ENCODE assay signal across 23 cellular contexts in genomic region chr2:191018048-191018447, GRCh38. TPM values are rescaled to one million over a fixed set of nuclear protein-coding genes. Genes with fewer than 3 reads are reported as not detected.
DNase-seq lines count a peak whose midpoint lies in the region; ATAC-seq and TF ChIP-seq lines count a peak whose summit lies in the region.
"Had no signal": no experiment of that assay in that cellular context is flagged by ENCODE, and none has a peak within 500 bp of the region (broad histone marks: within the 10 kb centered on the region; RNA-seq: fewer than 3 reads in every experiment).

No MANE protein-coding gene starts in this region.

- H3K27me3 ChIP-seq in CD4-positive, alpha-beta memory T cell (ENCODE audit: insufficient read depth, low read length), result no peaks in the 10 kb centered on the region
- H3K27me3 ChIP-seq in mesenchymal stem cell (ENCODE audit: control insufficient read depth in 1 of 2, insufficient read depth in 1 of 2, low read length in 2 of 2), result no peaks in the 10 kb centered on the region
- H3K27me3 ChIP-seq: cardiac muscle cell had no signal

- peak overlapping the region; percentile 68 for H2BK5ac ChIP-seq in mesenchymal stem cell (ENCODE audit: low read depth, low read length, poor library complexity, severe bottlenecking)

- H3K23ac ChIP-seq in mesenchymal stem cell (ENCODE audit: low read length in 2 of 2), result no peak overlapping the region

- peak overlapping the region; percentile 88 for H3K27ac Mint-ChIP-seq in activated CD8-positive, alpha-beta memory T cell treated with anti-CD3 and anti-CD28 coated beads, Interleukin-2, amount 10 ng/mL, durations not matched to agents 7 days and 5 days
- peak overlapping the region in 6 of 7 donors; percentile 54 to 96 (median 90) for H3K27ac Mint-ChIP-seq in CD4-positive, alpha-beta memory T cell
- peak overlapping the region; percentile 83 for H3K27ac Mint-ChIP-seq in activated CD8-positive, alpha-beta T cell treated with anti-CD3 and anti-CD28 coated beads, Interleukin-2, amount 10 ng/mL, durations not matched to agents 7 days and 5 days
- no peak overlapping the region for H3K27ac Mint-ChIP-seq in endothelial cell (ENCODE audit: unreplicated experiment)

- H3K79me1 ChIP-seq in mesenchymal stem cell (replicated peaks; ENCODE audit: low read length, poor library complexity, severe bottlenecking), result peaks cover 3% of the 10 kb centered on the region

- no peak overlapping the region for H3K4me3 Mint-ChIP-seq in activated CD8-positive, alpha-beta memory T cell treated with anti-CD3 and anti-CD28 coated beads, Interleukin-2, amount 10 ng/mL, durations not matched to agents 7 days and 5 days
- peak overlapping the region in 6 of 8 donors; percentile 75 to 88 (median 83) for H3K4me3 Mint-ChIP-seq in CD4-positive, alpha-beta memory T cell
- H3K4me3 Mint-ChIP-seq in activated CD8-positive, alpha-beta T cell treated with anti-CD3 and anti-CD28 coated beads, Interleukin-2, amount 10 ng/mL, durations not matched to agents 7 days and 5 days, result peak overlapping the region; percentile 65
- H3K4me3 Mint-ChIP-seq in endothelial cell (ENCODE audit: unreplicated experiment), result no peak overlapping the region

- H2AFZ ChIP-seq in mesenchymal stem cell (ENCODE audit: low read depth, low read length), result no peak overlapping the region
- H2AFZ ChIP-seq: parathyroid adenoma had no signal

- H3K4me1 Mint-ChIP-seq in activated CD8-positive, alpha-beta memory T cell treated with anti-CD3 and anti-CD28 coated beads, Interleukin-2, amount 10 ng/mL, durations not matched to agents 7 days and 5 days, result peaks cover 27% of the 10 kb centered on the region
- peaks cover 14 to 30% (median 22%) of the 10 kb centered on the region in 4 donors for H3K4me1 Mint-ChIP-seq in CD4-positive, alpha-beta memory T cell
- peaks cover 27% of the 10 kb centered on the region for H3K4me1 Mint-ChIP-seq in activated CD8-positive, alpha-beta T cell treated with anti-CD3 and anti-CD28 coated beads, Interleukin-2, amount 10 ng/mL, durations not matched to agents 7 days and 5 days (ENCODE audit: low read depth)
- H3K4me1 Mint-ChIP-seq in endothelial cell (ENCODE audit: unreplicated experiment), result no peaks in the 10 kb centered on the region

- H3K18ac ChIP-seq in mesenchymal stem cell (ENCODE audit: low read depth in 1 of 2, low read length in 2 of 2), result no peak overlapping the region

- intact Hi-C loops in CD4-positive, alpha-beta memory T cell (cut with micrococcal nuclease), result loop anchor here (10.0 kb wide), 4 partner anchors 373 to 1353 kb away; partner anchors contain the start of genes ASNSD1, MFSD6, NAB1 and ORMDL1

- peak overlapping the region; percentile 94 for H2AK5ac ChIP-seq in mesenchymal stem cell (ENCODE audit: low read length, severe bottlenecking)

- H4K91ac ChIP-seq in mesenchymal stem cell (ENCODE audit: low read length), result no peak overlapping the region

- no peak for ATAC-seq in activated CD8-positive, alpha-beta memory T cell treated with anti-CD3 and anti-CD28 coated beads, Interleukin-2, amount 10 ng/mL, durations not matched to agents 7 days and 5 days
- no peak for ATAC-seq in activated CD8-positive, alpha-beta T cell treated with anti-CD3 and anti-CD28 coated beads, Interleukin-2, amount 10 ng/mL, durations not matched to agents 7 days and 5 days
- no peak for ATAC-seq in HG03045 (IDR thresholded peaks at IDR 0.05; ENCODE audit: unreplicated experiment)
- ATAC-seq: sciatic nerve had no signal

- POLR2A ChIA-PET in CD4-positive, alpha-beta memory T cell (lab: Charles Lee; ENCODE audit: partially characterized antibody), result interaction anchor here (1.2 to 3.6 kb wide), 3 partner anchors 11 to 138 kb away, joined by 3 to 66 read pairs (median 20); partner anchors contain the start of gene GLS
- POLR2A ChIA-PET in activated CD8-positive, alpha-beta T cell treated with anti-CD3 and anti-CD28 coated beads, Interleukin-2, amount 10 ng/mL, durations not matched to agents 7 days and 5 days (lab: Charles Lee), result interaction anchor here (3.6 kb wide), 1 partner anchor 10 kb away, joined by 18 read pairs; no protein-coding TSS in a partner anchor
- POLR2A ChIA-PET in HEK293T (lab: Yijun Ruan, JAX), result no interaction called here

- peaks cover 65% of the 10 kb centered on the region for H3K4me1 ChIP-seq in CD4-positive, alpha-beta memory T cell (ENCODE audit: insufficient read depth, low read length)
- H3K4me1 ChIP-seq in mesenchymal stem cell (ENCODE audit: control insufficient read depth, insufficient read depth, low read depth, low read length), result peaks cover 11% of the 10 kb centered on the region

- TF ChIP-seq CTCF in endothelial cell (IDR thresholded peaks at IDR 0.05; ENCODE audit: unreplicated experiment), result no peak

- no peak overlapping the region for H3K4me2 ChIP-seq in mesenchymal stem cell (ENCODE audit: low read length, poor library complexity, severe bottlenecking)

- H3K14ac ChIP-seq in mesenchymal stem cell (ENCODE audit: low read length in 2 of 2), result no peak overlapping the region

- H3K9me3 Mint-ChIP-seq in activated CD8-positive, alpha-beta memory T cell treated with anti-CD3 and anti-CD28 coated beads, Interleukin-2, amount 10 ng/mL, durations not matched to agents 7 days and 5 days (ENCODE audit: low read depth), result no peaks in the 10 kb centered on the region
- H3K9me3 Mint-ChIP-seq in CD4-positive, alpha-beta memory T cell, result peaks cover 0 to 4% (median 0%) of the 10 kb centered on the region in 8 donors
- peaks cover 8% of the 10 kb centered on the region for H3K9me3 Mint-ChIP-seq in activated CD8-positive, alpha-beta T cell treated with anti-CD3 and anti-CD28 coated beads, Interleukin-2, amount 10 ng/mL, durations not matched to agents 7 days and 5 days (ENCODE audit: insufficient read depth)
- no peaks in the 10 kb centered on the region for H3K9me3 Mint-ChIP-seq in endothelial cell (ENCODE audit: unreplicated experiment)

- CTCF ChIA-PET in activated CD8-positive, alpha-beta memory T cell treated with anti-CD3 and anti-CD28 coated beads, Interleukin-2, amount 10 ng/mL, durations not matched to agents 7 days and 5 days (lab: Charles Lee), result interaction anchor here (1.5 kb wide), 1 partner anchor 34 kb away, joined by 5 read pairs; no protein-coding TSS in a partner anchor
- CTCF ChIA-PET in CD4-positive, alpha-beta memory T cell (lab: Charles Lee; ENCODE audit: partially characterized antibody), result no interaction called here
- CTCF ChIA-PET in activated CD8-positive, alpha-beta T cell treated with anti-CD3 and anti-CD28 coated beads, Interleukin-2, amount 10 ng/mL, durations not matched to agents 7 days and 5 days (lab: Charles Lee), result interaction anchor here (2.9 kb wide), 1 partner anchor 138 kb away, joined by 13 read pairs; no protein-coding TSS in a partner anchor
- CTCF ChIA-PET in HEK293T (lab: Yijun Ruan, JAX), result no interaction called here

- no CpG with 5 or more reads among the region's 1 CpG for WGBS in mesenchymal stem cell

- H4K8ac ChIP-seq in mesenchymal stem cell (ENCODE audit: low read length), result no peak overlapping the region

- peak overlapping the region in 1 of 2 donors; percentile 44 for H3K4me3 ChIP-seq in CD4-positive, alpha-beta memory T cell (ENCODE audit: low read length in 2 of 2)
- H3K4me3 ChIP-seq in mesenchymal stem cell (ENCODE audit: insufficient read depth in 1 of 2, low read depth in 1 of 2, low read length in 2 of 2), result no peak overlapping the region
- H3K4me3 ChIP-seq: cardiac muscle cell, lung, thoracic aorta had no signal

- H3K9ac ChIP-seq in mesenchymal stem cell (ENCODE audit: low read length), result peak overlapping the region; percentile 56
- H3K9ac ChIP-seq: parathyroid adenoma had no signal

- H2BK15ac ChIP-seq in mesenchymal stem cell (ENCODE audit: low read depth, poor library complexity, severe bottlenecking), result no peak overlapping the region

- H3K4ac ChIP-seq in mesenchymal stem cell (ENCODE audit: low read depth in 1 of 2, low read length in 2 of 2), result no peak overlapping the region

- H3K27me3 Mint-ChIP-seq in activated CD8-positive, alpha-beta memory T cell treated with anti-CD3 and anti-CD28 coated beads, Interleukin-2, amount 10 ng/mL, durations not matched to agents 7 days and 5 days, result peaks cover 2% of the 10 kb centered on the region
- no peaks in the 10 kb centered on the region for H3K27me3 Mint-ChIP-seq in CD4-positive, alpha-beta memory T cell
- no peaks in the 10 kb centered on the region for H3K27me3 Mint-ChIP-seq in activated CD8-positive, alpha-beta T cell treated with anti-CD3 and anti-CD28 coated beads, Interleukin-2, amount 10 ng/mL, durations not matched to agents 7 days and 5 days (ENCODE audit: low read depth)
- peaks cover 2% of the 10 kb centered on the region for H3K27me3 Mint-ChIP-seq in endothelial cell (ENCODE audit: unreplicated experiment)

- H2BK12ac ChIP-seq in mesenchymal stem cell (ENCODE audit: low read length in 2 of 2), result no peak overlapping the region

- peaks cover 13% of the 10 kb centered on the region for H3K36me3 Mint-ChIP-seq in activated CD8-positive, alpha-beta memory T cell treated with anti-CD3 and anti-CD28 coated beads, Interleukin-2, amount 10 ng/mL, durations not matched to agents 7 days and 5 days
- peaks cover 0 to 5% of the 10 kb centered on the region in 2 donors for H3K36me3 Mint-ChIP-seq in CD4-positive, alpha-beta memory T cell
- H3K36me3 Mint-ChIP-seq in activated CD8-positive, alpha-beta T cell treated with anti-CD3 and anti-CD28 coated beads, Interleukin-2, amount 10 ng/mL, durations not matched to agents 7 days and 5 days (ENCODE audit: low read depth), result peaks cover 9% of the 10 kb centered on the region
- H3K36me3 Mint-ChIP-seq in endothelial cell (ENCODE audit: low read depth, unreplicated experiment), result no peaks in the 10 kb centered on the region

- DNase-seq in activated CD8-positive, alpha-beta memory T cell treated with anti-CD3 and anti-CD28 coated beads, Interleukin-2, amount 10 ng/mL, durations not matched to agents 7 days and 5 days, result no peak
- no peak for DNase-seq in activated CD8-positive, alpha-beta memory T cell treated with anti-CD3 and anti-CD28 coated beads, Interleukin-2, amount 50 U/mL, for 4 hours
- no peak for DNase-seq in CD4-positive, alpha-beta memory T cell
- DNase-seq in activated CD8-positive, alpha-beta T cell treated with anti-CD3 and anti-CD28 coated beads, Interleukin-2, amount 10 ng/mL, durations not matched to agents 7 days and 5 days, result no peak
- DNase-seq in mesenchymal stem cell (no peak), endothelial cell (ENCODE audit: low spot score) (no peak), HEK293T (ENCODE audit: extremely low spot score) (no peak)
- DNase-seq: activated CD4-positive, alpha-beta T cell treated with anti-CD3 and anti-CD28 coated beads, Interleukin-2, amount 50 U/mL, for 4 hours; amygdala; DMS53; foreskin fibroblast; hippocampal formation; KBM-7; NCI-H187; NCI-H2227 treated with DMSO at 0.1 percent for 48 hours; NCI-H748 treated with DMSO at 0.1 percent for 48 hours; SHP77 had no signal

- H3K9me3 ChIP-seq in CD4-positive, alpha-beta memory T cell (ENCODE audit: control insufficient read depth in 1 of 2, low read length in 2 of 2), result no peaks in the 10 kb centered on the region
- H3K9me3 ChIP-seq in mesenchymal stem cell (ENCODE audit: control insufficient read depth, low read length), result no peaks in the 10 kb centered on the region
- H3K9me3 ChIP-seq: thoracic aorta had no signal

- H3K36me3 ChIP-seq in CD4-positive, alpha-beta memory T cell (ENCODE audit: insufficient read depth, low read length), result no peaks in the 10 kb centered on the region
- no peaks in the 10 kb centered on the region for H3K36me3 ChIP-seq in mesenchymal stem cell (ENCODE audit: control insufficient read depth in 1 of 2, insufficient read depth in 2 of 2, low read depth in 1 of 2, low read length in 2 of 2)
- H3K36me3 ChIP-seq: cardiac muscle cell, thoracic aorta had no signal

- no peak overlapping the region for H2BK120ac ChIP-seq in mesenchymal stem cell (ENCODE audit: low read depth, low read length)

- H3K27ac ChIP-seq in CD4-positive, alpha-beta memory T cell (ENCODE audit: low read depth, low read length), result peak overlapping the region; percentile 41
- peak overlapping the region; percentile 94 for H3K27ac ChIP-seq in mesenchymal stem cell (ENCODE audit: low read length, poor library complexity, severe bottlenecking)
- H3K27ac ChIP-seq: cardiac muscle cell, parathyroid adenoma, thoracic aorta had no signal

RNA-seq across cellular contexts. Expression of gene STAT1, which starts 4.1 kb away (rescaled TPM):
- 100 to 1,000 TPM; 385 to 515 TPM for total RNA-seq in activated CD8-positive, alpha-beta memory T cell treated with anti-CD3 and anti-CD28 coated beads, Interleukin-2, amount 10 ng/mL, durations not matched to agents 7 days and 5 days
- 100 to 1,000 TPM; 130 TPM for total RNA-seq in CD4-positive, alpha-beta memory T cell
- 100 to 1,000 TPM; 221 to 230 TPM for polyA plus RNA-seq in CD4-positive, alpha-beta memory T cell
- 100 to 1,000 TPM; 472 to 473 TPM for total RNA-seq in activated CD8-positive, alpha-beta T cell treated with anti-CD3 and anti-CD28 coated beads, Interleukin-2, amount 10 ng/mL, durations not matched to agents 7 days and 5 days
- polyA plus RNA-seq in mesenchymal stem cell (2013, experiment 1 of 2), result 77.9 TPM
- polyA plus RNA-seq in mesenchymal stem cell (2013, experiment 2 of 2), result 78.1 TPM
- 30.1 TPM for total RNA-seq in endothelial cell (ENCODE audit: unreplicated experiment)

Comparison
In these comparisons a context has a peak if more than half of its experiments do, and no peak if none do; other contexts are left out.
1. H3K4me3 Mint-ChIP-seq: peak in CD4-positive, alpha-beta memory T cell (6 of 8) and activated CD8-positive, alpha-beta T cell treated with anti-CD3 and anti-CD28 coated beads, Interleukin-2, amount 10 ng/mL, durations not matched to agents 7 days and 5 days (single experiment); none in activated CD8-positive, alpha-beta memory T cell treated with anti-CD3 and anti-CD28 coated beads, Interleukin-2, amount 10 ng/mL, durations not matched to agents 7 days and 5 days (single experiment) and endothelial cell (single experiment).
2. CTCF ChIA-PET loops: an anchor here in activated CD8-positive, alpha-beta memory T cell treated with anti-CD3 and anti-CD28 coated beads, Interleukin-2, amount 10 ng/mL, durations not matched to agents 7 days and 5 days (1.5 kb wide) and activated CD8-positive, alpha-beta T cell treated with anti-CD3 and anti-CD28 coated beads, Interleukin-2, amount 10 ng/mL, durations not matched to agents 7 days and 5 days (2.9 kb wide); none called in CD4-positive, alpha-beta memory T cell and HEK293T.